ENCODE assay signal across 1 cellular context in the genomic region with DNA sequence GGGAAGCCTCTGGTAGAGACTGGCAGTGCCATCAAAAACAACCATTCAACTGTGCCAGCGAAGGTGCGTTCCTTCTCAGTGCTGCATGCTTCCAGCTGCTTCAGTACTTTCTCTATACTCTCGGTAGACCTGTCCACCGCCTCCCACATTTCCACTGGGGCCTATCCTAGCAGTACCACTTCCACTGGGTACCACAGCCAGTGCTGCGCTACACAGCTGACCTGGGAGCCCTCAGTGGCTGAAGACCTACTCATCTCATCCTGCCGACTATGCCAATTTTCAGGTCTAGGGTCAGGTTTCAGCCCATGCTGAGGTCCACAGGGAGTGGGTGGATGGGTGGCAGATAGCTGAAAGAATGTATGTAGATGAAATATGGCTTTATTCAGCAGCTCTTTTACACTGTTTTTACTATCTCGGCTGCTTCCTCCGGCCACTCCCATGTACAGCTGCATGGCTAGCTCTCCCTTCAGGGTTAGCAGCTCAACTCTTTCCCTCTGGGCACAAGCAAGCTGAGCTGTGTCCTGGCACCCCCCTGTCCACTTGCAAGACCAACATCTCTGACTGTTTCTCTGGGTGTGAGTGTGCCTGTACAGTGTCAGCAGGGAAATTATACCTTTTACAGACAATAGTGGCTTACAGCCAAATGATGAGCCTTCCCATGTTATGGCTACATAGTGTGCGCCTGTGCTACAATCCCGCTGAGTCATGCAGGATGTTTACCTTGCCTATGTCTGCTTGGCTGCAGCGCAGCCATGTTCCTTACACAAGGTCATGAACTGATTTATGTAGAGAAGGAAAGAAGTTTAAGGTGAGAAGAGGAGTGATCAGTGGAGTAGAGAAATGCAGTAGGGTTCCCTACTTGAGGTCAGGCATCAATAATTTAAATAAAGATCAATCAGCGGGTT.
TF ChIP-seq lines count a peak whose summit lies in the region.

No MANE protein-coding gene starts in this region.

TF ChIP-seq in HepG2, 621 proteins besides CTCF, POLR2A, EP300 and RAD21 (continued from another document and continues in another):
- TF ChIP-seq, protein P1, sequence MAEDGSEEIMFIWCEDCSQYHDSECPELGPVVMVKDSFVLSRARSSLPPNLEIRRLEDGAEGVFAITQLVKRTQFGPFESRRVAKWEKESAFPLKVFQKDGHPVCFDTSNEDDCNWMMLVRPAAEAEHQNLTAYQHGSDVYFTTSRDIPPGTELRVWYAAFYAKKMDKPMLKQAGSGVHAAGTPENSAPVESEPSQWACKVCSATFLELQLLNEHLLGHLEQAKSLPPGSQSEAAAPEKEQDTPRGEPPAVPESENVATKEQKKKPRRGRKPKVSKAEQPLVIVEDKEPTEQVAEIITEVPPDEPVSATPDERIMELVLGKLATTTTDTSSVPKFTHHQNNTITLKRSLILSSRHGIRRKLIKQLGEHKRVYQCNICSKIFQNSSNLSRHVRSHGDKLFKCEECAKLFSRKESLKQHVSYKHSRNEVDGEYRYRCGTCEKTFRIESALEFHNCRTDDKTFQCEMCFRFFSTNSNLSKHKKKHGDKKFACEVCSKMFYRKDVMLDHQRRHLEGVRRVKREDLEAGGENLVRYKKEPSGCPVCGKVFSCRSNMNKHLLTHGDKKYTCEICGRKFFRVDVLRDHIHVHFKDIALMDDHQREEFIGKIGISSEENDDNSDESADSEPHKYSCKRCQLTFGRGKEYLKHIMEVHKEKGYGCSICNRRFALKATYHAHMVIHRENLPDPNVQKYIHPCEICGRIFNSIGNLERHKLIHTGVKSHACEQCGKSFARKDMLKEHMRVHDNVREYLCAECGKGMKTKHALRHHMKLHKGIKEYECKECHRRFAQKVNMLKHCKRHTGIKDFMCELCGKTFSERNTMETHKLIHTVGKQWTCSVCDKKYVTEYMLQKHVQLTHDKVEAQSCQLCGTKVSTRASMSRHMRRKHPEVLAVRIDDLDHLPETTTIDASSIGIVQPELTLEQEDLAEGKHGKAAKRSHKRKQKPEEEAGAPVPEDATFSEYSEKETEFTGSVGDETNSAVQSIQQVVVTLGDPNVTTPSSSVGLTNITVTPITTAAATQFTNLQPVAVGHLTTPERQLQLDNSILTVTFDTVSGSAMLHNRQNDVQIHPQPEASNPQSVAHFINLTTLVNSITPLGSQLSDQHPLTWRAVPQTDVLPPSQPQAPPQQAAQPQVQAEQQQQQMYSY (CRISPR knock-in tag; IDR thresholded peaks at IDR 0.05): no peak
- TF ChIP-seq AKAP8 (CRISPR knock-in tag; IDR thresholded peaks at IDR 0.05) (no peak), RARA (CRISPR knock-in tag; IDR thresholded peaks at IDR 0.05) (peak; percentile 68), JUN (CRISPR knock-in tag; IDR thresholded peaks at IDR 0.05) (no peak), PHF21A (CRISPR knock-in tag; IDR thresholded peaks at IDR 0.05) (no peak), NFE2L2 (IDR thresholded peaks at IDR 0.05; ENCODE audit: low read length) (peak; percentile 97), FOSL2 (CRISPR knock-in tag; IDR thresholded peaks at IDR 0.05) (peak; percentile 93), POGZ (CRISPR knock-in tag; IDR thresholded peaks at IDR 0.05) (peak; percentile 60; the same call in 1 of the 2 replicates), MAFF (IDR thresholded peaks at IDR 0.05; ENCODE audit: low read depth, low read length) (peak; percentile 60; the same call in 1 of the 2 replicates), JUNB (CRISPR knock-in tag; IDR thresholded peaks at IDR 0.05; ENCODE audit: borderline replicate concordance) (no peak), ZFYVE20 (CRISPR knock-in tag; IDR thresholded peaks at IDR 0.05; ENCODE audit: borderline replicate concordance, low read depth) (no peak), ZFP36L1 (CRISPR knock-in tag; IDR thresholded peaks at IDR 0.05) (no peak), NR2F1 (CRISPR knock-in tag; IDR thresholded peaks at IDR 0.05) (peak in 1 of 2 experiments; percentile 27; a peak in 1 of 4 replicates), NFE2L1 (CRISPR knock-in tag; IDR thresholded peaks at IDR 0.05; ENCODE audit: borderline replicate concordance) (no peak), ZNF274 (CRISPR knock-in tag; IDR thresholded peaks at IDR 0.05) (no peak), HNRNPK (IDR thresholded peaks at IDR 0.05; ENCODE audit: low read depth, low read length, poor library complexity, severe bottlenecking) (no peak), FOXA1 (IDR thresholded peaks at IDR 0.05) (no peak), FOXA1 (CRISPR knock-in tag; IDR thresholded peaks at IDR 0.05) (peak; percentile 86), ZNF205 (CRISPR knock-in tag; IDR thresholded peaks at IDR 0.05) (no peak), ZNF720 (CRISPR knock-in tag; IDR thresholded peaks at IDR 0.05) (no peak), HDAC2 (CRISPR knock-in tag; IDR thresholded peaks at IDR 0.05) (no peak), FOXO1 (CRISPR knock-in tag; IDR thresholded peaks at IDR 0.05) (no peak; the same call in 1 of the 2 replicates), MAFK (conservative IDR thresholded peaks at IDR 0.05 in 1 of 2, IDR thresholded peaks at IDR 0.05 in 1 of 2; ENCODE audit: low read length in 2 of 2) (peak; percentile 66 to 83), SUZ12 (IDR thresholded peaks at IDR 0.05; ENCODE audit: low read depth, low read length) (no peak), GFI1 (CRISPR knock-in tag; IDR thresholded peaks at IDR 0.05; ENCODE audit: borderline replicate concordance) (0 out of 2 replicates have a peak, but pooled peaks have one; percentile 33), NFKBIZ (CRISPR knock-in tag; IDR thresholded peaks at IDR 0.05) (no peak), SOX6 (IDR thresholded peaks at IDR 0.05) (no peak), SOX6 (CRISPR knock-in tag; IDR thresholded peaks at IDR 0.05) (peak; percentile 66; the same call in 1 of the 2 replicates), FOXK1 (CRISPR knock-in tag; IDR thresholded peaks at IDR 0.05; ENCODE audit: borderline replicate concordance, low read depth) (peak; percentile 69; the same call in 1 of the 2 replicates), TCF12 (IDR thresholded peaks at IDR 0.05) (no peak), TCF12 (CRISPR knock-in tag; IDR thresholded peaks at IDR 0.05) (no peak)
- TF ChIP-seq, protein P2, sequence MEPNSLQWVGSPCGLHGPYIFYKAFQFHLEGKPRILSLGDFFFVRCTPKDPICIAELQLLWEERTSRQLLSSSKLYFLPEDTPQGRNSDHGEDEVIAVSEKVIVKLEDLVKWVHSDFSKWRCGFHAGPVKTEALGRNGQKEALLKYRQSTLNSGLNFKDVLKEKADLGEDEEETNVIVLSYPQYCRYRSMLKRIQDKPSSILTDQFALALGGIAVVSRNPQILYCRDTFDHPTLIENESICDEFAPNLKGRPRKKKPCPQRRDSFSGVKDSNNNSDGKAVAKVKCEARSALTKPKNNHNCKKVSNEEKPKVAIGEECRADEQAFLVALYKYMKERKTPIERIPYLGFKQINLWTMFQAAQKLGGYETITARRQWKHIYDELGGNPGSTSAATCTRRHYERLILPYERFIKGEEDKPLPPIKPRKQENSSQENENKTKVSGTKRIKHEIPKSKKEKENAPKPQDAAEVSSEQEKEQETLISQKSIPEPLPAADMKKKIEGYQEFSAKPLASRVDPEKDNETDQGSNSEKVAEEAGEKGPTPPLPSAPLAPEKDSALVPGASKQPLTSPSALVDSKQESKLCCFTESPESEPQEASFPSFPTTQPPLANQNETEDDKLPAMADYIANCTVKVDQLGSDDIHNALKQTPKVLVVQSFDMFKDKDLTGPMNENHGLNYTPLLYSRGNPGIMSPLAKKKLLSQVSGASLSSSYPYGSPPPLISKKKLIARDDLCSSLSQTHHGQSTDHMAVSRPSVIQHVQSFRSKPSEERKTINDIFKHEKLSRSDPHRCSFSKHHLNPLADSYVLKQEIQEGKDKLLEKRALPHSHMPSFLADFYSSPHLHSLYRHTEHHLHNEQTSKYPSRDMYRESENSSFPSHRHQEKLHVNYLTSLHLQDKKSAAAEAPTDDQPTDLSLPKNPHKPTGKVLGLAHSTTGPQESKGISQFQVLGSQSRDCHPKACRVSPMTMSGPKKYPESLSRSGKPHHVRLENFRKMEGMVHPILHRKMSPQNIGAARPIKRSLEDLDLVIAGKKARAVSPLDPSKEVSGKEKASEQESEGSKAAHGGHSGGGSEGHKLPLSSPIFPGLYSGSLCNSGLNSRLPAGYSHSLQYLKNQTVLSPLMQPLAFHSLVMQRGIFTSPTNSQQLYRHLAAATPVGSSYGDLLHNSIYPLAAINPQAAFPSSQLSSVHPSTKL (CRISPR knock-in tag; IDR thresholded peaks at IDR 0.05): peak; percentile 35; the same call in 1 of the 2 replicates
- TF ChIP-seq, protein P3, sequence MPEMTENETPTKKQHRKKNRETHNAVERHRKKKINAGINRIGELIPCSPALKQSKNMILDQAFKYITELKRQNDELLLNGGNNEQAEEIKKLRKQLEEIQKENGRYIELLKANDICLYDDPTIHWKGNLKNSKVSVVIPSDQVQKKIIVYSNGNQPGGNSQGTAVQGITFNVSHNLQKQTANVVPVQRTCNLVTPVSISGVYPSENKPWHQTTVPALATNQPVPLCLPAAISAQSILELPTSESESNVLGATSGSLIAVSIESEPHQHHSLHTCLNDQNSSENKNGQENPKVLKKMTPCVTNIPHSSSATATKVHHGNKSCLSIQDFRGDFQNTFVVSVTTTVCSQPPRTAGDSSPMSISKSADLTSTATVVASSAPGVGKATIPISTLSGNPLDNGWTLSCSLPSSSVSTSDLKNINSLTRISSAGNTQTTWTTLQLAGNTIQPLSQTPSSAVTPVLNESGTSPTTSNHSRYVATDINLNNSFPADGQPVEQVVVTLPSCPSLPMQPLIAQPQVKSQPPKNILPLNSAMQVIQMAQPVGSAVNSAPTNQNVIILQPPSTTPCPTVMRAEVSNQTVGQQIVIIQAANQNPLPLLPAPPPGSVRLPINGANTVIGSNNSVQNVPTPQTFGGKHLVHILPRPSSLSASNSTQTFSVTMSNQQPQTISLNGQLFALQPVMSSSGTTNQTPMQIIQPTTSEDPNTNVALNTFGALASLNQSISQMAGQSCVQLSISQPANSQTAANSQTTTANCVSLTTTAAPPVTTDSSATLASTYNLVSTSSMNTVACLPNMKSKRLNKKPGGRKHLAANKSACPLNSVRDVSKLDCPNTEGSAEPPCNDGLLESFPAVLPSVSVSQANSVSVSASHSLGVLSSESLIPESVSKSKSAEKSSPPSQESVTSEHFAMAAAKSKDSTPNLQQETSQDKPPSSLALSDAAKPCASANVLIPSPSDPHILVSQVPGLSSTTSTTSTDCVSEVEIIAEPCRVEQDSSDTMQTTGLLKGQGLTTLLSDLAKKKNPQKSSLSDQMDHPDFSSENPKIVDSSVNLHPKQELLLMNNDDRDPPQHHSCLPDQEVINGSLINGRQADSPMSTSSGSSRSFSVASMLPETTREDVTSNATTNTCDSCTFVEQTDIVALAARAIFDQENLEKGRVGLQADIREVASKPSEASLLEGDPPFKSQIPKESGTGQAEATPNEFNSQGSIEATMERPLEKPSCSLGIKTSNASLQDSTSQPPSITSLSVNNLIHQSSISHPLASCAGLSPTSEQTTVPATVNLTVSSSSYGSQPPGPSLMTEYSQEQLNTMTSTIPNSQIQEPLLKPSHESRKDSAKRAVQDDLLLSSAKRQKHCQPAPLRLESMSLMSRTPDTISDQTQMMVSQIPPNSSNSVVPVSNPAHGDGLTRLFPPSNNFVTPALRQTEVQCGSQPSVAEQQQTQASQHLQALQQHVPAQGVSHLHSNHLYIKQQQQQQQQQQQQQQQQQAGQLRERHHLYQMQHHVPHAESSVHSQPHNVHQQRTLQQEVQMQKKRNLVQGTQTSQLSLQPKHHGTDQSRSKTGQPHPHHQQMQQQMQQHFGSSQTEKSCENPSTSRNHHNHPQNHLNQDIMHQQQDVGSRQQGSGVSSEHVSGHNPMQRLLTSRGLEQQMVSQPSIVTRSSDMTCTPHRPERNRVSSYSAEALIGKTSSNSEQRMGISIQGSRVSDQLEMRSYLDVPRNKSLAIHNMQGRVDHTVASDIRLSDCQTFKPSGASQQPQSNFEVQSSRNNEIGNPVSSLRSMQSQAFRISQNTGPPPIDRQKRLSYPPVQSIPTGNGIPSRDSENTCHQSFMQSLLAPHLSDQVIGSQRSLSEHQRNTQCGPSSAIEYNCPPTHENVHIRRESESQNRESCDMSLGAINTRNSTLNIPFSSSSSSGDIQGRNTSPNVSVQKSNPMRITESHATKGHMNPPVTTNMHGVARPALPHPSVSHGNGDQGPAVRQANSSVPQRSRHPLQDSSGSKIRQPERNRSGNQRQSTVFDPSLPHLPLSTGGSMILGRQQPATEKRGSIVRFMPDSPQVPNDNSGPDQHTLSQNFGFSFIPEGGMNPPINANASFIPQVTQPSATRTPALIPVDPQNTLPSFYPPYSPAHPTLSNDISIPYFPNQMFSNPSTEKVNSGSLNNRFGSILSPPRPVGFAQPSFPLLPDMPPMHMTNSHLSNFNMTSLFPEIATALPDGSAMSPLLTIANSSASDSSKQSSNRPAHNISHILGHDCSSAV (CRISPR knock-in tag; IDR thresholded peaks at IDR 0.05; ENCODE audit: borderline replicate concordance): no peak
- TF ChIP-seq, protein P4, sequence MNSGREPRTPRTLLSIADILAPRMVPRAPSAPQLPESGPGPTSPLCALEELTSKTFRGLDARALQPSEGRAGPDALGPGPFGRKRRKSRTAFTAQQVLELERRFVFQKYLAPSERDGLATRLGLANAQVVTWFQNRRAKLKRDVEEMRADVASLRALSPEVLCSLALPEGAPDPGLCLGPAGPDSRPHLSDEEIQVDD (CRISPR knock-in tag; IDR thresholded peaks at IDR 0.05; ENCODE audit: borderline replicate concordance): no peak
- TF ChIP-seq, protein P5, sequence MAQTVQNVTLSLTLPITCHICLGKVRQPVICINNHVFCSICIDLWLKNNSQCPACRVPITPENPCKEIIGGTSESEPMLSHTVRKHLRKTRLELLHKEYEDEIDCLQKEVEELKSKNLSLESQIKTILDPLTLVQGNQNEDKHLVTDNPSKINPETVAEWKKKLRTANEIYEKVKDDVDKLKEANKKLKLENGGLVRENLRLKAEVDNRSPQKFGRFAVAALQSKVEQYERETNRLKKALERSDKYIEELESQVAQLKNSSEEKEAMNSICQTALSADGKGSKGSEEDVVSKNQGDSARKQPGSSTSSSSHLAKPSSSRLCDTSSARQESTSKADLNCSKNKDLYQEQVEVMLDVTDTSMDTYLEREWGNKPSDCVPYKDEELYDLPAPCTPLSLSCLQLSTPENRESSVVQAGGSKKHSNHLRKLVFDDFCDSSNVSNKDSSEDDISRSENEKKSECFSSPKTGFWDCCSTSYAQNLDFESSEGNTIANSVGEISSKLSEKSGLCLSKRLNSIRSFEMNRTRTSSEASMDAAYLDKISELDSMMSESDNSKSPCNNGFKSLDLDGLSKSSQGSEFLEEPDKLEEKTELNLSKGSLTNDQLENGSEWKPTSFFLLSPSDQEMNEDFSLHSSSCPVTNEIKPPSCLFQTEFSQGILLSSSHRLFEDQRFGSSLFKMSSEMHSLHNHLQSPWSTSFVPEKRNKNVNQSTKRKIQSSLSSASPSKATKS (CRISPR knock-in tag; IDR thresholded peaks at IDR 0.05): no peak
- TF ChIP-seq, protein P6, sequence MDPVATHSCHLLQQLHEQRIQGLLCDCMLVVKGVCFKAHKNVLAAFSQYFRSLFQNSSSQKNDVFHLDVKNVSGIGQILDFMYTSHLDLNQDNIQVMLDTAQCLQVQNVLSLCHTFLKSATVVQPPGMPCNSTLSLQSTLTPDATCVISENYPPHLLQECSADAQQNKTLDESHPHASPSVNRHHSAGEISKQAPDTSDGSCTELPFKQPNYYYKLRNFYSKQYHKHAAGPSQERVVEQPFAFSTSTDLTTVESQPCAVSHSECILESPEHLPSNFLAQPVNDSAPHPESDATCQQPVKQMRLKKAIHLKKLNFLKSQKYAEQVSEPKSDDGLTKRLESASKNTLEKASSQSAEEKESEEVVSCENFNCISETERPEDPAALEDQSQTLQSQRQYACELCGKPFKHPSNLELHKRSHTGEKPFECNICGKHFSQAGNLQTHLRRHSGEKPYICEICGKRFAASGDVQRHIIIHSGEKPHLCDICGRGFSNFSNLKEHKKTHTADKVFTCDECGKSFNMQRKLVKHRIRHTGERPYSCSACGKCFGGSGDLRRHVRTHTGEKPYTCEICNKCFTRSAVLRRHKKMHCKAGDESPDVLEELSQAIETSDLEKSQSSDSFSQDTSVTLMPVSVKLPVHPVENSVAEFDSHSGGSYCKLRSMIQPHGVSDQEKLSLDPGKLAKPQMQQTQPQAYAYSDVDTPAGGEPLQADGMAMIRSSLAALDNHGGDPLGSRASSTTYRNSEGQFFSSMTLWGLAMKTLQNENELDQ (CRISPR knock-in tag; IDR thresholded peaks at IDR 0.05; ENCODE audit: borderline replicate concordance): no peak
